ENCODE assay signal across 10 cellular contexts in genomic region chr19:677601-678380, GRCh38. TPM values are rescaled to one million over a fixed set of nuclear protein-coding genes. Genes with fewer than 3 reads are reported as not detected.
DNase-seq lines count a peak whose midpoint lies in the region; ATAC-seq and TF ChIP-seq lines count a peak whose summit lies in the region.
"Had no signal": no experiment of that assay in that cellular context is flagged by ENCODE, and none has a peak within 500 bp of the region (broad histone marks: within the 10 kb centered on the region; RNA-seq: fewer than 3 reads in every experiment).

No MANE protein-coding gene starts in this region.

- no peak overlapping the region for H3K4me3 ChIP-seq in BLaER1 treated with 17β-estradiol and CSF1 and Interleukin-3, amounts not matched to agents 10 nM and 100 nM

- peak overlapping the region in 8 of 11 experiments; percentile 23 to 94 (median 44); a peak in 12 of 22 replicates for H3K4me2 ChIP-seq in BLaER1 treated with 17β-estradiol and CSF1 and Interleukin-3, amounts not matched to agents 10 nM and 100 nM

- no peak for DNase-seq in central memory CD8-positive, alpha-beta T cell (ENCODE audit: low spot score in 2 of 2)
- DNase-seq in neural crest cell (ENCODE audit: low read depth, low spot score) (no peak), putamen (ENCODE audit: low spot score) (no peak), Kasumi-1 (lab: John Stamatoyannopoulos, UW) (no peak), retina (no peak), SIG-M5 treated with dmso at 0.1 percent for 504 hours (lab: John Stamatoyannopoulos, UW; ENCODE audit: unreplicated experiment) (no peak)
- DNase-seq: mesendoderm had no signal

- H3K27me3 Mint-ChIP-seq in IgD-negative memory B cell (peaks cover 24% of the 10 kb centered on the region), neural crest cell (ENCODE audit: low read depth) (peaks cover 41% of the 10 kb centered on the region)
- peaks cover 22% of the 10 kb centered on the region for H3K27me3 Mint-ChIP-seq in central memory CD8-positive, alpha-beta T cell

- no peaks in the 10 kb centered on the region for H3K36me3 ChIP-seq in BLaER1 treated with 17β-estradiol and CSF1 and Interleukin-3, amounts not matched to agents 10 nM and 100 nM

- H3K4me3 Mint-ChIP-seq in IgD-negative memory B cell, result peak overlapping the region; percentile 23 to 66 (median 44)
- H3K4me3 Mint-ChIP-seq in central memory CD8-positive, alpha-beta T cell, result peak overlapping the region; percentile 61
- H3K4me3 Mint-ChIP-seq in neural crest cell, result peak overlapping the region; percentile 74

- H3K9me3 Mint-ChIP-seq in IgD-negative memory B cell (no peaks in the 10 kb centered on the region), neural crest cell (no peaks in the 10 kb centered on the region)
- no peaks in the 10 kb centered on the region for H3K9me3 Mint-ChIP-seq in central memory CD8-positive, alpha-beta T cell

- H4K20me1 ChIP-seq in BLaER1 treated with 17β-estradiol and CSF1 and Interleukin-3, amounts not matched to agents 10 nM and 100 nM, result peaks cover 11 to 43% (median 21%) of the 10 kb centered on the region in 11 experiments; a peak in 19 of 22 replicates

- no peak for ATAC-seq in central memory CD8-positive, alpha-beta T cell (replicated peaks; ENCODE audit: extremely low read depth, poor library complexity, severe bottlenecking)

- peaks cover 54 to 62% (median 57%) of the 10 kb centered on the region in 11 experiments for H3K27me3 ChIP-seq in BLaER1 treated with 17β-estradiol and CSF1 and Interleukin-3, amounts not matched to agents 10 nM and 100 nM

- no peak for TF ChIP-seq CTCF in neural crest cell (conservative IDR thresholded peaks at IDR 0.05)

- no peaks in the 10 kb centered on the region for H3K9me3 ChIP-seq in BLaER1 treated with 17β-estradiol and CSF1 and Interleukin-3, amounts not matched to agents 10 nM and 100 nM (replicated peaks in 1 of 11)

- H3K4me1 Mint-ChIP-seq in IgD-negative memory B cell, result peaks cover 4 to 7% (median 5%) of the 10 kb centered on the region in 3 donors
- peaks cover 6% of the 10 kb centered on the region for H3K4me1 Mint-ChIP-seq in central memory CD8-positive, alpha-beta T cell
- H3K4me1 Mint-ChIP-seq in neural crest cell, result peaks cover 20% of the 10 kb centered on the region

- no peak overlapping the region; a peak in 1 of 22 replicates for H3K9ac ChIP-seq in BLaER1 treated with 17β-estradiol and CSF1 and Interleukin-3, amounts not matched to agents 10 nM and 100 nM

- H3K36me3 Mint-ChIP-seq in IgD-negative memory B cell, result no peaks in the 10 kb centered on the region
- H3K36me3 Mint-ChIP-seq in central memory CD8-positive, alpha-beta T cell (ENCODE audit: insufficient read depth), result no peaks in the 10 kb centered on the region
- no peaks in the 10 kb centered on the region for H3K36me3 Mint-ChIP-seq in neural crest cell (ENCODE audit: low read depth)

- H3K4me1 ChIP-seq in BLaER1 treated with 17β-estradiol and CSF1 and Interleukin-3, amounts not matched to agents 10 nM and 100 nM, result peaks cover 13 to 40% (median 29%) of the 10 kb centered on the region in 10 experiments

- H3K27ac Mint-ChIP-seq in IgD-negative memory B cell (peak overlapping the region in 1 of 3 donors; percentile 60), neural crest cell (ENCODE audit: unreplicated experiment) (no peak overlapping the region)
- no peak overlapping the region for H3K27ac Mint-ChIP-seq in central memory CD8-positive, alpha-beta T cell (ENCODE audit: low read depth)

- H3K27ac ChIP-seq in BLaER1 treated with 17β-estradiol and CSF1 and Interleukin-3, amounts not matched to agents 10 nM and 100 nM, result no peak overlapping the region

RNA-seq across cellular contexts. Expression of gene FSTL3, which starts 1.6 kb away (rescaled TPM):
- polyA plus RNA-seq in IgD-negative memory B cell, result 1.7 TPM
- 7.7 and 8.9 TPM in 2 replicates for total RNA-seq in neural crest cell

RNA-seq across cellular contexts. Expression of gene RNF126, which starts 14.8 kb away (rescaled TPM):
- polyA plus RNA-seq in IgD-negative memory B cell, result 108 TPM
- 50.6 and 55.9 TPM in 2 replicates for total RNA-seq in neural crest cell

RNA-seq across cellular contexts. Expression of gene PRSS57, which starts 17.5 kb away (rescaled TPM):
- polyA plus RNA-seq in IgD-negative memory B cell, result not detected
- total RNA-seq in neural crest cell, result not detected in 2 replicates
- total RNA-seq: RPMI7951 had no signal

RNA-seq across cellular contexts. Expression of gene PALM, which starts 30.9 kb away (rescaled TPM):
- polyA plus RNA-seq in IgD-negative memory B cell, result not detected
- 45.1 and 52.1 TPM in 2 replicates for total RNA-seq in neural crest cell
- total RNA-seq: RPMI7951 had no signal

RNA-seq across cellular contexts. Expression of gene FGF22, which starts 38.1 kb away (rescaled TPM):
- not detected for polyA plus RNA-seq in IgD-negative memory B cell
- total RNA-seq in neural crest cell, result 0.51 and 0.84 TPM in 2 replicates
- total RNA-seq: RPMI7951 had no signal
